Comparison of ENCODE assay signal across 1 cellular context in the genomic region with DNA sequence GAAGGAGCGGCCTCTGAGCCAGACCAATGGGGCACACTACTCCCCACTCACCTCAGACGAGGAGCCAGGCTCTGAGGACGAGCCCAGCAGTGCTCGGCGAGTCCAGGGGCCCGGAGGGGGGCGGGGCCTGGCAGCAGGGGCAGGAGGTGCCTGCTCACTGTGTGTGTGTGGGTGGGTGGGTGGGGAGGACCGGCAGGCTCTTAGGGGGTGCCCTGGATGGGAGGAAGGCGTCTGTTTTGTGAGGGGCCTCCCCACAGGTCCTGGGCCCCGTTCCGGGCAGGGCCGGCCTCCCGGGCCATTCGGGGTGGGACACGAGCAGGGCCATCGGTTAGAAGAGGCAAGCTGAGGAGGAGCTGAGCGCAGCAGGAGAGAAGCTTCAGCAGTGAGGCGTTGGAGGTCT.
TF ChIP-seq lines count a peak whose summit lies in the region.

No MANE protein-coding gene starts in this region.

TF ChIP-seq in GM23338, 12 proteins besides CTCF, POLR2A, EP300 and RAD21:
- TF ChIP-seq CREB1 (CRISPR knock-in tag; IDR thresholded peaks at IDR 0.05; ENCODE audit: low read depth) = no peak
- no peak for TF ChIP-seq ZNF331 (CRISPR knock-in tag; IDR thresholded peaks at IDR 0.05; ENCODE audit: low read depth)
- no peak for TF ChIP-seq EZH2phosphoT487 (IDR thresholded peaks at IDR 0.05; ENCODE audit: unreplicated experiment)
- no peak for TF ChIP-seq POLR2AphosphoS5 (IDR thresholded peaks at IDR 0.05; ENCODE audit: low read depth)
- no peak for TF ChIP-seq ZNF114 (CRISPR knock-in tag; IDR thresholded peaks at IDR 0.05)
- TF ChIP-seq JUNB (IDR thresholded peaks at IDR 0.05; ENCODE audit: unreplicated experiment) = no peak
- TF ChIP-seq, protein P1, sequence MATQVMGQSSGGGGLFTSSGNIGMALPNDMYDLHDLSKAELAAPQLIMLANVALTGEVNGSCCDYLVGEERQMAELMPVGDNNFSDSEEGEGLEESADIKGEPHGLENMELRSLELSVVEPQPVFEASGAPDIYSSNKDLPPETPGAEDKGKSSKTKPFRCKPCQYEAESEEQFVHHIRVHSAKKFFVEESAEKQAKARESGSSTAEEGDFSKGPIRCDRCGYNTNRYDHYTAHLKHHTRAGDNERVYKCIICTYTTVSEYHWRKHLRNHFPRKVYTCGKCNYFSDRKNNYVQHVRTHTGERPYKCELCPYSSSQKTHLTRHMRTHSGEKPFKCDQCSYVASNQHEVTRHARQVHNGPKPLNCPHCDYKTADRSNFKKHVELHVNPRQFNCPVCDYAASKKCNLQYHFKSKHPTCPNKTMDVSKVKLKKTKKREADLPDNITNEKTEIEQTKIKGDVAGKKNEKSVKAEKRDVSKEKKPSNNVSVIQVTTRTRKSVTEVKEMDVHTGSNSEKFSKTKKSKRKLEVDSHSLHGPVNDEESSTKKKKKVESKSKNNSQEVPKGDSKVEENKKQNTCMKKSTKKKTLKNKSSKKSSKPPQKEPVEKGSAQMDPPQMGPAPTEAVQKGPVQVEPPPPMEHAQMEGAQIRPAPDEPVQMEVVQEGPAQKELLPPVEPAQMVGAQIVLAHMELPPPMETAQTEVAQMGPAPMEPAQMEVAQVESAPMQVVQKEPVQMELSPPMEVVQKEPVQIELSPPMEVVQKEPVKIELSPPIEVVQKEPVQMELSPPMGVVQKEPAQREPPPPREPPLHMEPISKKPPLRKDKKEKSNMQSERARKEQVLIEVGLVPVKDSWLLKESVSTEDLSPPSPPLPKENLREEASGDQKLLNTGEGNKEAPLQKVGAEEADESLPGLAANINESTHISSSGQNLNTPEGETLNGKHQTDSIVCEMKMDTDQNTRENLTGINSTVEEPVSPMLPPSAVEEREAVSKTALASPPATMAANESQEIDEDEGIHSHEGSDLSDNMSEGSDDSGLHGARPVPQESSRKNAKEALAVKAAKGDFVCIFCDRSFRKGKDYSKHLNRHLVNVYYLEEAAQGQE (IDR thresholded peaks at IDR 0.05; ENCODE audit: unreplicated experiment) = no peak
- TF ChIP-seq STAT1 (IDR thresholded peaks at IDR 0.05; ENCODE audit: unreplicated experiment) = no peak
